In the genomic region with DNA sequence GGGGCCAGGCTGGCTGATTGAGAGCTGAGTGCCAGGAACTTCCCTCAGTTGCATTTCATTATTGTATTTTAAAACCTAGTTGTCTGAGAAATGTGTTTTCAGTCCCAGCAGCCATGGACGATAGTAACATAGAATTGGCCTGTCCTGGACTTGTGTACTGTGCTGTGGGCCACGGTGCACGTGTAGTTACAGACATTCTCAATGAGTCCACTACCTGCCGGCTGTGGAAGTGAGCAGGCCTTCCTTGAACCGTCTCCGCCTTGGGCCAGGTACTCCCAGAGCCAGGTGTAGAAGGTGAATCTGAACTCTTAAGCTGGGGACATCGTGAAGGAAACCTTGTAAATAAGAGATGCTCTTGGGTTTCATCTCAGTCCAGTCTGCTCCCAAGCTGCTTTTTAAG, we compare ENCODE assay signal across 29 cellular contexts.
"Had no signal": no experiment of that assay in that cellular context is flagged by ENCODE, and none has a peak within 500 bp of the region (broad histone marks: within the 10 kb centered on the region; RNA-seq: fewer than 3 reads in every experiment).

No MANE protein-coding gene starts in this region.

- H3K4me3 ChIP-seq: ascending aorta, K562, SJCRH30, SK-N-MC had no signal

- H3K36me3 ChIP-seq: SJCRH30 had no signal

- H3K27ac ChIP-seq: ascending aorta, SJCRH30, SK-N-MC, VCaP had no signal

- H3K9me3 ChIP-seq: ascending aorta, SJCRH30 had no signal

- H3K4me1 ChIP-seq: ascending aorta, SJCRH30 had no signal

- H3K9me3 Mint-ChIP-seq: activated CD4-positive, alpha-beta T cell treated with anti-CD3 and anti-CD28 coated beads, Interleukin-2, amount 10 ng/mL, durations not matched to agents 24 days and 14 days; activated CD8-positive, alpha-beta T cell treated with anti-CD3 and anti-CD28 coated beads for 36 hours; activated naive CD4-positive, alpha-beta T cell treated with anti-CD3 and anti-CD28 coated beads, Interleukin-2, amount 50 U/mL, for 24 hours; activated naive CD8-positive, alpha-beta T cell treated with anti-CD3 and anti-CD28 coated beads, Interleukin-2, amount 10 ng/mL, durations not matched to agents 7 days and 5 days; T-cell had no signal

- DNase-seq: activated CD4-positive, alpha-beta T cell treated with anti-CD3 and anti-CD28 coated beads, Interleukin-2, amount 10 ng/mL, durations not matched to agents 24 days and 14 days; activated CD4-positive, alpha-beta T cell treated with anti-CD3 and anti-CD28 coated beads, Interleukin-2, amount 50 U/mL, for 4 hours; activated CD4-positive, CD25-positive, alpha-beta regulatory T cell; activated CD8-positive, alpha-beta T cell treated with anti-CD3 and anti-CD28 coated beads for 36 hours; activated gamma-delta T cell; activated naive CD4-positive, alpha-beta T cell treated with Interleukin-2 at 50 U/mL for 16 hours; activated naive CD8-positive, alpha-beta T cell treated with anti-CD3 and anti-CD28 coated beads, Interleukin-2, amount 10 ng/mL, durations not matched to agents 7 days and 5 days; activated T-cell treated with anti-CD3 and anti-CD28 coated beads, Interleukin-2, amount 50 U/mL, for 1 hour; amygdala; NCI-H1048; NCI-H1105 treated with DMSO at 0.1 percent for 48 hours; NCI-H1436; NCI-H1694; NCI-H1930; NCI-H2081 treated with DMSO at 0.1 percent for 48 hours; NCI-H226; NCI-H446 treated with DMSO at 0.1 percent for 48 hours; NCI-H524 treated with DMSO at 0.1 percent for 48 hours; SHP77; SJCRH30; T-cell; T-helper 2 cell; T-helper 9 cell had no signal

- H3K4me3 Mint-ChIP-seq: activated CD4-positive, alpha-beta T cell treated with anti-CD3 and anti-CD28 coated beads, Interleukin-2, amount 10 ng/mL, durations not matched to agents 24 days and 14 days; activated CD8-positive, alpha-beta T cell treated with anti-CD3 and anti-CD28 coated beads for 36 hours; activated naive CD4-positive, alpha-beta T cell treated with anti-CD3 and anti-CD28 coated beads, Interleukin-2, amount 50 U/mL, for 24 hours; activated naive CD8-positive, alpha-beta T cell treated with anti-CD3 and anti-CD28 coated beads, Interleukin-2, amount 10 ng/mL, durations not matched to agents 7 days and 5 days; T-cell had no signal

- ATAC-seq: activated CD8-positive, alpha-beta T cell treated with anti-CD3 and anti-CD28 coated beads for 36 hours; K562; Panc1; T-cell had no signal

- H3K27me3 ChIP-seq: ascending aorta, SJCRH30 had no signal

- H3K27ac Mint-ChIP-seq: activated CD4-positive, alpha-beta T cell treated with anti-CD3 and anti-CD28 coated beads, Interleukin-2, amount 10 ng/mL, durations not matched to agents 24 days and 14 days; activated CD8-positive, alpha-beta T cell treated with anti-CD3 and anti-CD28 coated beads for 36 hours; activated naive CD8-positive, alpha-beta T cell treated with anti-CD3 and anti-CD28 coated beads, Interleukin-2, amount 10 ng/mL, durations not matched to agents 7 days and 5 days; T-cell had no signal

- H3K27me3 Mint-ChIP-seq: activated CD4-positive, alpha-beta T cell treated with anti-CD3 and anti-CD28 coated beads, Interleukin-2, amount 10 ng/mL, durations not matched to agents 24 days and 14 days; activated CD8-positive, alpha-beta T cell treated with anti-CD3 and anti-CD28 coated beads for 36 hours; activated naive CD4-positive, alpha-beta T cell treated with anti-CD3 and anti-CD28 coated beads, Interleukin-2, amount 50 U/mL, for 24 hours; activated naive CD8-positive, alpha-beta T cell treated with anti-CD3 and anti-CD28 coated beads, Interleukin-2, amount 10 ng/mL, durations not matched to agents 7 days and 5 days; T-cell had no signal
